ENCODE assay signal across 8 cellular contexts in genomic region chr20:44909872-44910689, GRCh38. TPM values are rescaled to one million over a fixed set of nuclear protein-coding genes. Genes with fewer than 3 reads are reported as not detected.
A peak's percentile ranks its signal among the peaks of the same experiment; 100 is the strongest.
DNase-seq lines count a peak whose midpoint lies in the region; ATAC-seq, FAIRE-seq and TF ChIP-seq lines count a peak whose summit lies in the region.

PABPC1L (plus strand) TSS chr20:44910060; CDS start chr20:44910144, 84 bp downstream.

- peaks cover 52% of the 10 kb centered on the region for H3K36me3 ChIP-seq in DOHH2 (ENCODE audit: control insufficient read depth, low read length)
- H3K36me3 ChIP-seq in Loucy (ENCODE audit: insufficient read depth, low read length) = peaks cover 38% of the 10 kb centered on the region

- FAIRE-seq in urothelium cell line (lab: Jason Lieb, UNC) = no peak

- H3K79me2 ChIP-seq in DOHH2 (ENCODE audit: control insufficient read depth, low read length) (peaks cover 6% of the 10 kb centered on the region), Loucy (ENCODE audit: insufficient read depth, low read length) (no peaks in the 10 kb centered on the region)

- H3K9ac ChIP-seq in Loucy (ENCODE audit: low read depth, low read length, poor library complexity, severe bottlenecking) = peak within 1 kb of the TSS; percentile 72

- H4K20me1 ChIP-seq in DOHH2 (ENCODE audit: control insufficient read depth, insufficient read depth, low read depth, low read length) (no peaks in the 10 kb centered on the region; the same call in 1 of the 2 replicates), Loucy (ENCODE audit: insufficient read depth, low read length, poor library complexity, severe bottlenecking) (no peaks in the 10 kb centered on the region)

- no peaks in the 10 kb centered on the region for H3K9me2 ChIP-seq in DOHH2 (replicated peaks; ENCODE audit: control insufficient read depth, low read length)
- no peaks in the 10 kb centered on the region for H3K9me2 ChIP-seq in Loucy (replicated peaks; ENCODE audit: low read depth, low read length)

- intact Hi-C loops in cardiac septum (cut with DNase I) = no loop called here
- intact Hi-C loops in posterior vena cava (cut with DNase I) = no loop called here

- H3K36me3 Mint-ChIP-seq in activated naive CD8-positive, alpha-beta T cell = peaks cover 8% of the 10 kb centered on the region

- DNase-seq in SKM-1 treated with dmso at 0.1 percent for 144 hours (lab: John Stamatoyannopoulos, UW; ENCODE audit: unreplicated experiment) (peak; percentile 27), cardiac septum (ENCODE audit: low spot score) (peak; percentile 84), posterior vena cava (ENCODE audit: low spot score) (peak; percentile 88), urothelium cell line (ENCODE audit: low spot score) (peak; percentile 97)

- peak within 1 kb of the TSS; percentile 84 for H2AFZ ChIP-seq in Loucy (ENCODE audit: low read length)

- H3K9me3 ChIP-seq in DOHH2 (ENCODE audit: control insufficient read depth, insufficient read depth, low read length) = no peaks in the 10 kb centered on the region
- no peaks in the 10 kb centered on the region for H3K9me3 ChIP-seq in Loucy (ENCODE audit: insufficient read depth, low read depth, low read length)

- no peak within 1 kb of the TSS; the same call in 1 of the 2 replicates for H3K27ac ChIP-seq in DOHH2 (ENCODE audit: low read depth, low read length)

- H3K4me2 ChIP-seq in DOHH2 (ENCODE audit: low read length) (peak within 1 kb of the TSS; percentile 95), Loucy (ENCODE audit: low read depth, low read length, poor library complexity, severe bottlenecking) (peak within 1 kb of the TSS; percentile 97)

- H3K27me3 ChIP-seq in DOHH2 (ENCODE audit: control insufficient read depth, low read length) (no peaks in the 10 kb centered on the region), Loucy (ENCODE audit: insufficient read depth, low read length, poor library complexity, severe bottlenecking) (no peaks in the 10 kb centered on the region)

- TF ChIP-seq CTCF in DOHH2 (IDR thresholded peaks at IDR 0.05; ENCODE audit: low read depth, low read length, poor library complexity, severe bottlenecking) = no peak
- no peak for TF ChIP-seq CTCF in Loucy (conservative IDR thresholded peaks at IDR 0.05; ENCODE audit: low read length)

- H3K4me1 Mint-ChIP-seq in activated naive CD8-positive, alpha-beta T cell (ENCODE audit: low read depth) = peaks cover 36% of the 10 kb centered on the region

- H3K9me3 Mint-ChIP-seq in activated naive CD8-positive, alpha-beta T cell (ENCODE audit: low read depth) = no peaks in the 10 kb centered on the region

- H3K27ac Mint-ChIP-seq in activated naive CD8-positive, alpha-beta T cell = peak within 1 kb of the TSS; percentile 22

- H3K4me3 ChIP-seq in DOHH2 (ENCODE audit: low read length) (peak within 1 kb of the TSS; percentile 87), Loucy (ENCODE audit: low read length, poor library complexity, severe bottlenecking) (peak within 1 kb of the TSS; percentile 86)

- no peaks in the 10 kb centered on the region for H3K27me3 Mint-ChIP-seq in activated naive CD8-positive, alpha-beta T cell

- H3K4me1 ChIP-seq in DOHH2 (ENCODE audit: control insufficient read depth, low read length) (peaks cover 20% of the 10 kb centered on the region), Loucy (ENCODE audit: insufficient read depth, low read length, poor library complexity, severe bottlenecking) (peaks cover 15% of the 10 kb centered on the region)

- H3F3A ChIP-seq in DOHH2 (ENCODE audit: control insufficient read depth, insufficient read depth) (peaks cover 30% of the 10 kb centered on the region), Loucy (ENCODE audit: low read depth) (no peaks in the 10 kb centered on the region)

- peak within 1 kb of the TSS; percentile 84 for H3K4me3 Mint-ChIP-seq in activated naive CD8-positive, alpha-beta T cell

- ATAC-seq in GM21786 (IDR thresholded peaks at IDR 0.05; ENCODE audit: unreplicated experiment) = peak; percentile 76

RNA-seq across cellular contexts. Expression of gene PABPC1L, which starts in this region (rescaled TPM):
- total RNA-seq in cardiac septum (4.7 TPM), posterior vena cava (1 to 10 TPM; 5.9 to 9.9 TPM)

Comparison
In these comparisons a context has a peak if more than half of its experiments do, and no peak if none do; other contexts are left out.
1. DNase-seq: peak in every context shown above with its lines; median percentile 97 in urothelium cell line; 88 in posterior vena cava; 84 in cardiac septum; 27 in SKM-1 treated with dmso at 0.1 percent for 144 hours.